In genomic region chr6:165970001-165970400, GRCh38 we compare ENCODE assay signal across 26 cellular contexts.
"Had no signal": no experiment of that assay in that cellular context is flagged by ENCODE, and none has a peak within 500 bp of the region (broad histone marks: within the 10 kb centered on the region; RNA-seq: fewer than 3 reads in every experiment).

No MANE protein-coding gene starts in this region.

- H3K4me3 ChIP-seq: neural progenitor cell, ovary, psoas muscle, right lobe of liver, sigmoid colon, stomach, thoracic aorta, thyroid gland, tibial nerve, upper lobe of left lung, vagina had no signal

- FAIRE-seq: small intestine, urothelium cell line had no signal

- H3K4me1 ChIP-seq: neural progenitor cell, parathyroid adenoma, psoas muscle, right lobe of liver, stomach, tibial nerve, upper lobe of left lung, vagina had no signal

- DNase-seq: natural killer cell; occipital lobe; ovary; posterior cingulate gyrus; psoas muscle; right cardiac atrium; right lobe of liver; sigmoid colon; small intestine; stimulated activated CD4-positive, alpha-beta T cell treated with anti-CD3 and anti-CD28 coated beads, Interleukin-15, amount 100 ng/mL, for 24 hours; stimulated activated CD4-positive, alpha-beta T cell treated with anti-CD3 and anti-CD28 coated beads, Interleukin-2, amount 100 ng/mL, for 24 hours; stimulated activated CD4-positive, alpha-beta T cell treated with anti-CD3 and anti-CD28 coated beads, Interleukin-2, amount 100 ng/mL, for 48 hours; stimulated activated CD4-positive, alpha-beta T cell treated with anti-CD3 and anti-CD28 coated beads, Interleukin-4, amount 100 ng/mL, for 24 hours; stimulated activated naive B cell treated with anti-CD40 and anti-IgM and Interleukin-4, amounts not matched to agents 10 μg/mL and 1 μg/mL and 100 μg/mL, for 72 hours; stimulated activated naive CD4-positive, alpha-beta T cell treated with Interleukin-2 at 50 U/mL for 16 hours; stomach; thyroid gland; trophoblast cell; upper lobe of left lung had no signal

- H3K4me2 ChIP-seq: neural progenitor cell had no signal

- H3K9me3 ChIP-seq: ovary, psoas muscle, right lobe of liver, sigmoid colon, stomach, thoracic aorta, thyroid gland, tibial nerve, upper lobe of left lung, vagina had no signal

- ATAC-seq: natural killer cell; psoas muscle; right cardiac atrium; right lobe of liver; stimulated activated effector memory CD8-positive, alpha-beta T cell treated with anti-CD3 and anti-CD28 coated beads, Interleukin-12 subunit alpha, Interleukin-12 subunit beta, amount 100 ng/mL, for 72 hours; stimulated activated naive B cell treated with anti-CD40 and anti-IgM and Interleukin-4, amounts not matched to agents 10 μg/mL and 1 μg/mL and 100 μg/mL, for 72 hours had no signal

- H3K27ac ChIP-seq: neural progenitor cell, ovary, parathyroid adenoma, psoas muscle, right lobe of liver, sigmoid colon, stomach, thoracic aorta, tibial nerve, upper lobe of left lung, vagina had no signal
